In the genomic region with DNA sequence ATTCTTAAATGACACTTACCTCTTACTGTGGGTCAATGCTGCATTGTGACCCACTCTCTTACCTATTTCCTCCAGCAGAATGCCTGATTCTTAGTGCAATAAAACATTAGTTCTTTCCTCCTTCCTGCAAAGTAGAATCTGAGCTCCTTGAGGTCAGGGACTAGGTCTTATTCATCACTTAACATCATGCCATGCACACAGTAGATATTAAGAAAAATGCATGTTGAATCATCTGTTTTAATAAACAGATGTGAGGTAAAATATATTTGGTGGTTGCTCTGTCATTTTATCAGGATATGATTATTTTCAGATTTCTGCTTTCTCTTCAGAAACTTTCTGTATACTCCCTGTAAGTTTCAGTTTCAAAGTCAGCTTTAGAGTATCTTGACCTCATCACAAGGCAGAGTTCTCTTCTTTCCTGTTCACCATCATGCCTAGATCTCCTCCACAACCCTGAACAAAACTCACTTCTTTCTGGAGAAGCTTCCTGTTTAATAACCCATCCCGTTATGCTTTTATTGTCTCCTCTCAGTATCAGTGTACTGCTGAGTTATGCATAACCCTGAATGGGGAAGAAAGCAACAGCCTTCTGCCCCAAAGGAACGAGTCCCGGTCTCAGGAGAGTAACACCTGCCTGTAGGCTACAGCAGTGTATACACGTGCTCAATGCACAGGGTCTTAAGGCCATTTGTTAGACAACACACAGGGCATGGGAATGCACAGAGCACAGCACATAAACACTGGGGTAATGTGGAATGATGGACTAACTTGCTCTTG, we compare ENCODE assay signal across 1 cellular context.
A peak's percentile ranks its signal among the peaks of the same experiment; 100 is the strongest.
TF ChIP-seq lines count a peak whose summit lies in the region.

No MANE protein-coding gene starts in this region.

TF ChIP-seq in HepG2, 621 proteins besides CTCF, POLR2A, EP300 and RAD21 (continued from another document and continues in another):
- TF ChIP-seq PLRG1 (conservative IDR thresholded peaks at IDR 0.05) (no peak), NFYB (CRISPR knock-in tag; IDR thresholded peaks at IDR 0.05) (no peak), RBFOX2 (IDR thresholded peaks at IDR 0.05; ENCODE audit: low read depth, low read length) (no peak), ADNP (CRISPR knock-in tag; IDR thresholded peaks at IDR 0.05) (0 out of 2 replicates have a peak, but pooled peaks have one; percentile 32), AKNA (CRISPR knock-in tag; IDR thresholded peaks at IDR 0.05; ENCODE audit: borderline replicate concordance) (no peak), HMGXB3 (CRISPR knock-in tag; IDR thresholded peaks at IDR 0.05; ENCODE audit: borderline replicate concordance) (no peak), SNAPC2 (CRISPR knock-in tag; IDR thresholded peaks at IDR 0.05) (no peak), TBX3 (IDR thresholded peaks at IDR 0.05; ENCODE audit: borderline replicate concordance) (0 out of 2 replicates have a peak, but pooled peaks have one; percentile 9), ZNF770 (CRISPR knock-in tag; IDR thresholded peaks at IDR 0.05) (no peak), CC2D1A (CRISPR knock-in tag; IDR thresholded peaks at IDR 0.05) (no peak), ZNF775 (CRISPR knock-in tag; IDR thresholded peaks at IDR 0.05; ENCODE audit: borderline replicate concordance) (no peak), TEAD3 (CRISPR knock-in tag; optimal IDR thresholded peaks at IDR 0.05; ENCODE audit: borderline replicate concordance) (peak; percentile 86), PHF8 (CRISPR knock-in tag; IDR thresholded peaks at IDR 0.05) (no peak), TMF1 (CRISPR knock-in tag; IDR thresholded peaks at IDR 0.05; ENCODE audit: low read depth) (no peak), NFE2L2 (IDR thresholded peaks at IDR 0.05; ENCODE audit: low read length) (no peak), MEF2D (CRISPR knock-in tag; IDR thresholded peaks at IDR 0.05) (no peak), SMAD1 (CRISPR knock-in tag; IDR thresholded peaks at IDR 0.05; ENCODE audit: borderline replicate concordance, low read depth) (no peak), PRDM10 (CRISPR knock-in tag; IDR thresholded peaks at IDR 0.05; ENCODE audit: low read depth) (no peak), ZBTB1 (CRISPR knock-in tag; IDR thresholded peaks at IDR 0.05; ENCODE audit: borderline replicate concordance) (no peak), ZNF446 (CRISPR knock-in tag; IDR thresholded peaks at IDR 0.05) (0 out of 2 replicates have a peak, but pooled peaks have one; percentile 56), NCOR1 (IDR thresholded peaks at IDR 0.05; ENCODE audit: borderline replicate concordance, low read length) (no peak), FOSL2 (CRISPR knock-in tag; IDR thresholded peaks at IDR 0.05) (peak; percentile 35; the same call in 1 of the 2 replicates), ZNF503 (CRISPR knock-in tag; IDR thresholded peaks at IDR 0.05) (no peak), ZNF430 (CRISPR knock-in tag; IDR thresholded peaks at IDR 0.05) (no peak), ZNF335 (CRISPR knock-in tag; IDR thresholded peaks at IDR 0.05) (no peak), SMAD3 (CRISPR knock-in tag; IDR thresholded peaks at IDR 0.05) (no peak), JDP2 (CRISPR knock-in tag; IDR thresholded peaks at IDR 0.05; ENCODE audit: borderline replicate concordance) (no peak), ZNF597 (CRISPR knock-in tag; IDR thresholded peaks at IDR 0.05) (no peak), PHF20 (CRISPR knock-in tag; IDR thresholded peaks at IDR 0.05) (no peak), RXRB (CRISPR knock-in tag; IDR thresholded peaks at IDR 0.05; ENCODE audit: borderline replicate concordance) (peak; percentile 55; the same call in 1 of the 2 replicates), POGZ (CRISPR knock-in tag; IDR thresholded peaks at IDR 0.05) (0 out of 2 replicates have a peak, but pooled peaks have one; percentile 34)
- TF ChIP-seq, protein P1, sequence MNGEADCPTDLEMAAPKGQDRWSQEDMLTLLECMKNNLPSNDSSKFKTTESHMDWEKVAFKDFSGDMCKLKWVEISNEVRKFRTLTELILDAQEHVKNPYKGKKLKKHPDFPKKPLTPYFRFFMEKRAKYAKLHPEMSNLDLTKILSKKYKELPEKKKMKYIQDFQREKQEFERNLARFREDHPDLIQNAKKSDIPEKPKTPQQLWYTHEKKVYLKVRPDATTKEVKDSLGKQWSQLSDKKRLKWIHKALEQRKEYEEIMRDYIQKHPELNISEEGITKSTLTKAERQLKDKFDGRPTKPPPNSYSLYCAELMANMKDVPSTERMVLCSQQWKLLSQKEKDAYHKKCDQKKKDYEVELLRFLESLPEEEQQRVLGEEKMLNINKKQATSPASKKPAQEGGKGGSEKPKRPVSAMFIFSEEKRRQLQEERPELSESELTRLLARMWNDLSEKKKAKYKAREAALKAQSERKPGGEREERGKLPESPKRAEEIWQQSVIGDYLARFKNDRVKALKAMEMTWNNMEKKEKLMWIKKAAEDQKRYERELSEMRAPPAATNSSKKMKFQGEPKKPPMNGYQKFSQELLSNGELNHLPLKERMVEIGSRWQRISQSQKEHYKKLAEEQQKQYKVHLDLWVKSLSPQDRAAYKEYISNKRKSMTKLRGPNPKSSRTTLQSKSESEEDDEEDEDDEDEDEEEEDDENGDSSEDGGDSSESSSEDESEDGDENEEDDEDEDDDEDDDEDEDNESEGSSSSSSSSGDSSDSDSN (CRISPR knock-in tag; IDR thresholded peaks at IDR 0.05): no peak
- TF ChIP-seq, protein P2, sequence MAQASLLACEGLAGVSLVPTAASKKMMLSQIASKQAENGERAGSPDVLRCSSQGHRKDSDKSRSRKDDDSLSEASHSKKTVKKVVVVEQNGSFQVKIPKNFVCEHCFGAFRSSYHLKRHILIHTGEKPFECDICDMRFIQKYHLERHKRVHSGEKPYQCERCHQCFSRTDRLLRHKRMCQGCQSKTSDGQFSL (CRISPR knock-in tag; IDR thresholded peaks at IDR 0.05): 0 out of 2 replicates have a peak, but pooled peaks have one; percentile 23
